ENCODE assay signal across 8 cellular contexts in the genomic region with DNA sequence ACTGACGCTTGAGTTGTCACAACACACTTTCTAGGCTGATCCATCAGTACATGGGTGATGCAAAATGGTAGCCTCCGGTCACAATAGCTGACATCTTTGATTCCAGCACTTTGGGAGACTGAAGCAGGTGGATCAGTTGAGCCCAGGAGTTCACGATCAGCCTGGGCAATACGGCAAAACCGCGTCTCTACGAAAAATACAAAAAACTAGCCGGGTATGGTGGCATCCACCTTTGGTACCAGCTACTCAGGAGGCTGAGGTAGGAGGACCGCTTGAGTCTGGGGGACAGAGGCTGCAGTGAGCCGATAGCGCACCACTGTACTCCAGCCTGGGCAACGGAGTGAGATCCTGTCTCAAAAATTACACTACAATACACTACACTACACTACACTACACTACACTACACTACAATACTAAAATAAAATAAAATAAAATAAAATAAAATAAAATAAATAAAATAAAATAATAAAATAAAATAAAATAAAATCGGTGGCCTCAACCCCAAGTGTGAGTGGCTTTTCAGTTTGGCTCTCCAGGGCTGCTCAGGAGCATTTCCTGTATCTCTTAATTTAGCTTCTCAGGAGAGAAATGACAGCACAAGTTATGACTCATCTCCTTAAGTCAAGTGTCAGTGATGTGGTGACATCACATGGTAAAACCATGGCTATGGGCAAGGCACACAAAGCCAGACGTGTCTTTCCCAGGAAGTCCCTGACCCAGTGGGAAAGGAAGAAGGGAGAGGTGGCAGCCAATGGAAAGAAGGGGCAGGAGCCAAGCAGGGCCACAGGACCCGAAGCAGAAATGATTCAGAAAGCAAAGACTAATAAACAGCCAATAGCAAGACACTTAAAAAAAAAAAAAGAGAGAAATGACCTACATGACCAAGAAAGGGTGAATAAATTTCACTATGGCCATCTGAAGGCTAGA.
DNase-seq lines count a peak whose midpoint lies in the region; ATAC-seq and TF ChIP-seq lines count a peak whose summit lies in the region.

No MANE protein-coding gene starts in this region.

- no peaks in the 10 kb centered on the region for H3K9me3 ChIP-seq in RWPE2 (ENCODE audit: severe bottlenecking)

- H3K4me3 ChIP-seq in RWPE2 (ENCODE audit: severe bottlenecking): no peak overlapping the region
- H3K4me3 ChIP-seq in fibroblast of mammary gland (ENCODE audit: control insufficient read depth, low read depth, low read length): no peak overlapping the region

- ATAC-seq in HG02571 (IDR thresholded peaks at IDR 0.05; ENCODE audit: unreplicated experiment) (peak; percentile 59), RWPE2 (ENCODE audit: low read depth) (peak; percentile 72), GM18867 (IDR thresholded peaks at IDR 0.05; ENCODE audit: unreplicated experiment) (no peak)

- TF ChIP-seq CTCF in RWPE2 (IDR thresholded peaks at IDR 0.05; ENCODE audit: poor library complexity, severe bottlenecking) (no peak), fibroblast of mammary gland (conservative IDR thresholded peaks at IDR 0.05; ENCODE audit: control insufficient read depth, insufficient read depth, low read depth, low read length) (no peak)

- H3K27me3 ChIP-seq in RWPE2 (ENCODE audit: insufficient read depth, poor library complexity, severe bottlenecking): no peaks in the 10 kb centered on the region

- no peaks in the 10 kb centered on the region for H3K4me1 ChIP-seq in RWPE2 (ENCODE audit: insufficient read depth, poor library complexity, severe bottlenecking)

- no peaks in the 10 kb centered on the region for H3K36me3 ChIP-seq in RWPE2 (ENCODE audit: low read depth)

- H3K27ac ChIP-seq in RWPE2 (ENCODE audit: poor library complexity, severe bottlenecking): no peak overlapping the region

- DNase-seq in DMS79 (lab: John Stamatoyannopoulos, UW) (peak; percentile 21), DMS79 treated with DMSO at 0.1 percent for 48 hours (lab: John Stamatoyannopoulos, UW) (no peak), RWPE2 (ENCODE audit: low spot score) (no peak), fibroblast of mammary gland (ENCODE audit: low read depth) (peak; percentile 77), NCI-H1048 (lab: John Stamatoyannopoulos, UW) (no peak), Ammon's horn (ENCODE audit: low spot score) (no peak)

Comparison
In these comparisons a context has a peak if more than half of its experiments do, and no peak if none do; other contexts are left out.
1. DNase-seq: peak in DMS79 (single experiment) and fibroblast of mammary gland (single experiment); none in DMS79 treated with DMSO at 0.1 percent for 48 hours (single experiment), RWPE2 (single experiment), NCI-H1048 (single experiment) and Ammon's horn (single experiment).